In genomic region chr22:50274311-50274710, GRCh38 we compare ENCODE assay signal across 8 cellular contexts. TPM values are rescaled to one million over a fixed set of nuclear protein-coding genes. Genes with fewer than 3 reads are reported as not detected.
DNase-seq lines count a peak whose midpoint lies in the region; ATAC-seq, FAIRE-seq and TF ChIP-seq lines count a peak whose summit lies in the region.

No MANE protein-coding gene starts in this region.

- H3K9ac ChIP-seq in PC-3 (ENCODE audit: low read length), result no peak overlapping the region

- H3K27me3 ChIP-seq in BE2C (peaks cover 5% of the 10 kb centered on the region), PC-3 (ENCODE audit: low read length) (no peaks in the 10 kb centered on the region), body of pancreas (no peaks in the 10 kb centered on the region)

- H3K9me3 ChIP-seq in BE2C, result no peaks in the 10 kb centered on the region
- H3K9me3 ChIP-seq in PC-3 (ENCODE audit: low read length), result no peaks in the 10 kb centered on the region
- H3K9me3 ChIP-seq in body of pancreas, result no peaks in the 10 kb centered on the region

- no TSS peak for BruUV-seq in PC-3 (replicated peaks; lab: Mats Ljungman, UMichigan)

- CTCF ChIA-PET in PC-3 (lab: Charles Lee), result no interaction called here

- H3F3A ChIP-seq in PC-3 (ENCODE audit: low read length, unreplicated experiment), result no peaks in the 10 kb centered on the region

- no peaks in the 10 kb centered on the region for H3K9me2 ChIP-seq in PC-3 (replicated peaks; ENCODE audit: low read length)

- TF ChIP-seq POLR2A in body of pancreas (IDR thresholded peaks at IDR 0.05), result no peak

- ATAC-seq in PC-3 (no peak), body of pancreas (peak; percentile 14)

- no peaks in the 10 kb centered on the region for H3K79me2 ChIP-seq in PC-3 (ENCODE audit: low read length)

- H3K4me3 ChIP-seq in BE2C (ENCODE audit: low read depth, low read length), result no peak overlapping the region
- no peak overlapping the region for H3K4me3 ChIP-seq in PC-3 (ENCODE audit: low read length)
- no peak overlapping the region for H3K4me3 ChIP-seq in body of pancreas

- POLR2A ChIA-PET in PC-3 (lab: Charles Lee; ENCODE audit: unreplicated experiment), result no interaction called here

- H4K20me1 ChIP-seq in PC-3 (ENCODE audit: low read length), result no peaks in the 10 kb centered on the region

- intact Hi-C loops in PC-3 (cut with micrococcal nuclease) (loop anchor here (5.0 kb wide), 1 partner anchor 68 kb away; the partner anchor contains the start of gene PPP6R2), body of pancreas (cut with DNase I) (no loop called here)

- H2AFZ ChIP-seq in PC-3 (ENCODE audit: low read length), result no peak overlapping the region

- H3K4me2 ChIP-seq in PC-3 (ENCODE audit: low read length), result no peak overlapping the region

- TF ChIP-seq CTCF in BE2C (IDR thresholded peaks at IDR 0.05; ENCODE audit: low read depth, low read length) (peak; percentile 50), PC-3 (conservative IDR thresholded peaks at IDR 0.05; ENCODE audit: low read depth, low read length) (no peak), body of pancreas (IDR thresholded peaks at IDR 0.05) (peak in 5 of 7 experiments; percentile 22 to 38 (median 32))

- no peak for FAIRE-seq in urothelium cell line (lab: Jason Lieb, UNC)
- no peak for FAIRE-seq in HTR-8/SVneo (lab: Jason Lieb, UNC)

- H3K4me1 ChIP-seq in BE2C, result peaks cover 17% of the 10 kb centered on the region
- H3K4me1 ChIP-seq in PC-3 (ENCODE audit: insufficient read depth, low read length), result peaks cover 11% of the 10 kb centered on the region
- H3K4me1 ChIP-seq in body of pancreas, result peaks cover 26% of the 10 kb centered on the region

- WGBS in body of pancreas, 2 donors, result 20% methylated on average over 7 of the region's 7 CpGs; no CpG with 5 or more reads in 1 of the 2 donors

- H3K36me3 ChIP-seq in BE2C, result peaks cover 39% of the 10 kb centered on the region
- peaks cover 22% of the 10 kb centered on the region for H3K36me3 ChIP-seq in PC-3 (ENCODE audit: low read depth, low read length)
- H3K36me3 ChIP-seq in body of pancreas (replicated peaks in 1 of 2; ENCODE audit: insufficient read depth in 1 of 2, low read depth in 2 of 2), result peaks cover 0 to 12% of the 10 kb centered on the region in 2 donors

- H3K27ac ChIP-seq in PC-3 (ENCODE audit: low read length) (no peak overlapping the region), body of pancreas (no peak overlapping the region)

- DNase-seq in BE2C, result peak; percentile 75
- DNase-seq in GM19238 (ENCODE audit: insufficient read length, low spot score), result peak; percentile 71
- peak; percentile 58 for DNase-seq in PC-3
- peak; percentile 61 to 73 (median 72) for DNase-seq in body of pancreas
- DNase-seq in kidney tubule cell (ENCODE audit: low spot score), result peak; percentile 56
- DNase-seq in urothelium cell line (ENCODE audit: low spot score), result peak; percentile 52
- DNase-seq in NCI-H226, result no peak
- no peak for DNase-seq in HTR-8/SVneo (ENCODE audit: insufficient read length, low spot score)

RNA-seq across cellular contexts. Expression of gene MAPK11, which starts 4.1 kb away (rescaled TPM):
- polyA plus RNA-seq in BE2C (2012; ENCODE audit: insufficient read depth, insufficient read length, low read depth), result 38.3 TPM
- total RNA-seq in PC-3 (2014; rRNA removed) (7.0 and 7.6 TPM in 2 replicates), body of pancreas (1 to 10 TPM; 3.0 to 3.6 TPM)

RNA-seq across cellular contexts. Expression of gene MAPK12, which starts 12.8 kb away (rescaled TPM):
- 189 TPM for polyA plus RNA-seq in BE2C (2012; ENCODE audit: insufficient read depth, insufficient read length, low read depth)
- 22.4 and 22.5 TPM in 2 replicates for total RNA-seq in PC-3 (2014; rRNA removed)
- total RNA-seq in body of pancreas, result 1 to 10 TPM; 3.9 to 4.6 TPM

RNA-seq across cellular contexts. Expression of gene HDAC10, which starts 23.2 kb away (rescaled TPM):
- 151 TPM for polyA plus RNA-seq in BE2C (2012; ENCODE audit: insufficient read depth, insufficient read length, low read depth)
- total RNA-seq in PC-3 (2014; rRNA removed) (25.8 and 34.5 TPM in 2 replicates), body of pancreas (100 to 1,000 TPM in 1 of 2 donors, 10 to 100 TPM in 1; 31.9 to 128 TPM)

RNA-seq across cellular contexts. Expression of gene TUBGCP6, which starts 29.5 kb away (rescaled TPM):
- 80.6 TPM for polyA plus RNA-seq in BE2C (2012; ENCODE audit: insufficient read depth, insufficient read length, low read depth)
- 32.1 and 39.5 TPM in 2 replicates for total RNA-seq in PC-3 (2014; rRNA removed)
- 100 to 1,000 TPM in 1 of 2 donors, 10 to 100 TPM in 1; 61.2 to 121 TPM for total RNA-seq in body of pancreas

RNA-seq across cellular contexts. Expression of gene PLXNB2, which starts 33.1 kb away (rescaled TPM):
- polyA plus RNA-seq in BE2C (2012; ENCODE audit: insufficient read depth, insufficient read length, low read depth), result 287 TPM
- total RNA-seq in PC-3 (2014; rRNA removed), result 68.2 and 82.9 TPM in 2 replicates
- 100 to 1,000 TPM; 113 to 140 TPM for total RNA-seq in body of pancreas

Comparison
In these comparisons a context has a peak if more than half of its experiments do, and no peak if none do; other contexts are left out.
1. DNase-seq: peak in BE2C (single experiment), GM19238 (single experiment), PC-3 (single experiment), body of pancreas (4 of 4), kidney tubule cell (single experiment) and urothelium cell line (single experiment); none in NCI-H226 (single experiment) and HTR-8/SVneo (single experiment).